27 cellular contexts compared by ENCODE assay signal in the genomic region with DNA sequence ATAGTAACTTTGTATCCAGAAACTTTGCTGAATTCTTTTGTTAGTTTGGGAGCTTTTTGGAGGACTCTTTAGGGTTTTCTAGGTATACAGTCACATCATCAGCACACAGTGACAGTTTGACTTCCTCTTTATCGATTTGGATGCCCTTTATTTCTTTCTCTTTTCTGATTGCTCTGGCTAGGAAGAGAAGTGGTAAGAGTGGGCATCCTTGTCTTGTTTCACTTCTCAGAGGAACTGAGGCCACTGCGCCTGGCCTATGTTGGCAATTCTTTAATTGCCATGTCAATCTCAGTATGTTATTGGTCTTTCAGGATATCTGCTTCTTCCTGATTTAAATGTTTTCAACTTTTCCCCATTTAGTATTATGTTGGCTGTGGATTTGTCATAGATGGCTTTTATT. TPM values are rescaled to one million over a fixed set of nuclear protein-coding genes. Genes with fewer than 3 reads are reported as not detected.
DNase-seq lines count a peak whose midpoint lies in the region; ATAC-seq, FAIRE-seq and TF ChIP-seq lines count a peak whose summit lies in the region.
"Had no signal": no experiment of that assay in that cellular context is flagged by ENCODE, and none has a peak within 500 bp of the region (broad histone marks: within the 10 kb centered on the region; RNA-seq: fewer than 3 reads in every experiment).

No MANE protein-coding gene starts in this region.

- peaks cover 84% of the 10 kb centered on the region for H3K9me3 Mint-ChIP-seq in progenitor cell of endocrine pancreas (ENCODE audit: low read depth)
- peaks cover 82% of the 10 kb centered on the region for H3K9me3 Mint-ChIP-seq in activated T-helper 1 cell treated with anti-CD3 and anti-CD28 coated beads, Interleukin-12 subunit alpha, Interleukin-12 subunit beta, Interleukin-2, Interleukin-4 antibody, amounts not matched to agents 30 ng/mL and 10 ng/mL and 1 ng/mL, durations not matched to agents 14 hours and 24 hours and 36 hours

- H3K4me1 Mint-ChIP-seq in progenitor cell of endocrine pancreas (ENCODE audit: low read depth): no peaks in the 10 kb centered on the region
- no peaks in the 10 kb centered on the region for H3K4me1 Mint-ChIP-seq in activated T-helper 1 cell treated with anti-CD3 and anti-CD28 coated beads, Interleukin-12 subunit alpha, Interleukin-12 subunit beta, Interleukin-2, Interleukin-4 antibody, amounts not matched to agents 30 ng/mL and 10 ng/mL and 1 ng/mL, durations not matched to agents 14 hours and 24 hours and 36 hours (ENCODE audit: low read depth)
- H3K4me1 Mint-ChIP-seq: CD14-positive monocyte had no signal

- H3K4me2 ChIP-seq in HepG2 (ENCODE audit: low read depth, low read length): no peak overlapping the region
- H3K4me2 ChIP-seq: BLaER1 had no signal

- H3K4me3 ChIP-seq in HepG2 (replicated peaks in 1 of 3; ENCODE audit: insufficient read depth in 1 of 3, low read depth in 2 of 3, low read length in 3 of 3): no peak overlapping the region
- H3K4me3 ChIP-seq in right lobe of liver: no peak overlapping the region
- no peak overlapping the region for H3K4me3 ChIP-seq in Panc1 (ENCODE audit: low read depth in 2 of 2, low read length in 2 of 2)
- H3K4me3 ChIP-seq: BLaER1 had no signal

- H3K27ac ChIP-seq in HepG2 (ENCODE audit: extremely low read length, insufficient read depth, low read length) (no peak overlapping the region), right lobe of liver (no peak overlapping the region), Panc1 (ENCODE audit: low read length) (no peak overlapping the region)
- H3K27ac ChIP-seq: BLaER1 had no signal

- peak overlapping the region; percentile 18 for H3K27ac Mint-ChIP-seq in progenitor cell of endocrine pancreas
- no peak overlapping the region for H3K27ac Mint-ChIP-seq in activated T-helper 1 cell treated with anti-CD3 and anti-CD28 coated beads, Interleukin-12 subunit alpha, Interleukin-12 subunit beta, Interleukin-2, Interleukin-4 antibody, amounts not matched to agents 30 ng/mL and 10 ng/mL and 1 ng/mL, durations not matched to agents 14 hours and 24 hours and 36 hours
- H3K27ac Mint-ChIP-seq: CD14-positive monocyte; CD4-positive, alpha-beta memory T cell; CD4-positive, CD25-positive, alpha-beta regulatory T cell had no signal

- 97% methylated on average over 2 of the region's 2 CpGs for WGBS in HepG2 (ENCODE audit: low lambda C conversion rate)
- 62% methylated on average over 2 of the region's 2 CpGs for WGBS in right lobe of liver (ENCODE audit: insufficient coverage, low coverage, low lambda C conversion rate, missing lambda C conversion rate)

- FAIRE-seq in HepG2 (lab: Jason Lieb, UNC): no peak
- no peak for FAIRE-seq in GM19239 (lab: Jason Lieb, UNC)
- FAIRE-seq: A204.1, GM12891, GM18507 had no signal

- TF ChIP-seq EP300 in HepG2 (IDR thresholded peaks at IDR 0.05; ENCODE audit: low read depth in 2 of 2, low read length in 2 of 2): no peak
- no peak for TF ChIP-seq EP300 in HepG2 (CRISPR knock-in tag; IDR thresholded peaks at IDR 0.05; ENCODE audit: borderline replicate concordance)

- no peaks in the 10 kb centered on the region for H4K20me1 ChIP-seq in HepG2 (ENCODE audit: insufficient read depth, low read length)
- H4K20me1 ChIP-seq: BLaER1 had no signal

- CTCF ChIA-PET in HepG2 (lab: Yijun Ruan, JAX; ENCODE audit: low intra/inter-chr PET ratio, low total read pairs): no interaction called here
- CTCF ChIA-PET in Panc1 (lab: Charles Lee): no interaction called here

- no peaks in the 10 kb centered on the region for H3K27me3 Mint-ChIP-seq in progenitor cell of endocrine pancreas
- no peaks in the 10 kb centered on the region for H3K27me3 Mint-ChIP-seq in activated T-helper 1 cell treated with anti-CD3 and anti-CD28 coated beads, Interleukin-12 subunit alpha, Interleukin-12 subunit beta, Interleukin-2, Interleukin-4 antibody, amounts not matched to agents 30 ng/mL and 10 ng/mL and 1 ng/mL, durations not matched to agents 14 hours and 24 hours and 36 hours (ENCODE audit: insufficient read depth)
- H3K27me3 Mint-ChIP-seq: CD4-positive, alpha-beta memory T cell; CD8-positive, alpha-beta memory T cell had no signal

- H3K4me1 ChIP-seq in HepG2 (ENCODE audit: insufficient read depth, low read length) (peaks cover 34% of the 10 kb centered on the region), right lobe of liver (no peaks in the 10 kb centered on the region), Panc1 (ENCODE audit: control insufficient read depth, insufficient read depth, low read length) (no peaks in the 10 kb centered on the region)
- H3K4me1 ChIP-seq: BE2C, BLaER1 had no signal

- POLR2A ChIA-PET in HepG2 (lab: Yijun Ruan, JAX): no interaction called here
- POLR2A ChIA-PET in Panc1 (lab: Charles Lee): no interaction called here

- H3K9ac ChIP-seq in HepG2 (ENCODE audit: insufficient read depth, low read depth, low read length): no peak overlapping the region
- H3K9ac ChIP-seq: BLaER1 had no signal

- no peak overlapping the region for H3K4me3 Mint-ChIP-seq in progenitor cell of endocrine pancreas (ENCODE audit: low read depth)
- no peak overlapping the region for H3K4me3 Mint-ChIP-seq in activated T-helper 1 cell treated with anti-CD3 and anti-CD28 coated beads, Interleukin-12 subunit alpha, Interleukin-12 subunit beta, Interleukin-2, Interleukin-4 antibody, amounts not matched to agents 30 ng/mL and 10 ng/mL and 1 ng/mL, durations not matched to agents 14 hours and 24 hours and 36 hours
- H3K4me3 Mint-ChIP-seq: CD14-positive monocyte; CD4-positive, CD25-positive, alpha-beta regulatory T cell had no signal

- TF ChIP-seq POLR2A in HepG2 (IDR thresholded peaks at IDR 0.05; ENCODE audit: insufficient read depth in 1 of 2, low read depth in 2 of 2, low read length in 2 of 2): no peak
- TF ChIP-seq POLR2A in right lobe of liver (IDR thresholded peaks at IDR 0.05): no peak

- H3K79me2 ChIP-seq in HepG2 (ENCODE audit: insufficient read depth, low read length): peaks cover 87% of the 10 kb centered on the region

- ATAC-seq in HepG2 (no peak), right lobe of liver (no peak), Panc1 (no peak)

- H3K36me3 ChIP-seq in HepG2 (replicated peaks in 1 of 2; ENCODE audit: control insufficient read depth in 1 of 2, insufficient read depth in 2 of 2, low read length in 2 of 2) (peaks cover 5 to 23% of the 10 kb centered on the region in 2 experiments; a peak in 4 of 5 replicates), right lobe of liver (no peaks in the 10 kb centered on the region), Panc1 (ENCODE audit: control insufficient read depth, insufficient read depth, low read length) (no peaks in the 10 kb centered on the region)
- H3K36me3 ChIP-seq: BE2C had no signal

- peaks cover 88% of the 10 kb centered on the region for H3K36me3 Mint-ChIP-seq in progenitor cell of endocrine pancreas (ENCODE audit: insufficient read depth)
- H3K36me3 Mint-ChIP-seq in activated T-helper 1 cell treated with anti-CD3 and anti-CD28 coated beads, Interleukin-12 subunit alpha, Interleukin-12 subunit beta, Interleukin-2, Interleukin-4 antibody, amounts not matched to agents 30 ng/mL and 10 ng/mL and 1 ng/mL, durations not matched to agents 14 hours and 24 hours and 36 hours (ENCODE audit: low read depth): peaks cover 73% of the 10 kb centered on the region

- DNase-seq in HepG2 (ENCODE audit: low spot score) (no peak), right lobe of liver (no peak), Panc1 (ENCODE audit: low read depth, low spot score) (no peak), progenitor cell of endocrine pancreas (ENCODE audit: low spot score, unreplicated experiment) (no peak), GM13976 (ENCODE audit: low spot score) (no peak), GM19239 (ENCODE audit: insufficient read length, low spot score) (no peak)
- no peak for DNase-seq in activated T-helper 1 cell treated with anti-CD3 and anti-CD28 coated beads, Interleukin-12 subunit alpha, Interleukin-12 subunit beta, Interleukin-2, Interleukin-4 antibody, amounts not matched to agents 30 ng/mL and 10 ng/mL and 1 ng/mL, durations not matched to agents 14 hours and 24 hours and 36 hours (ENCODE audit: low spot score)
- DNase-seq: 8988T; ACHN; BE2C; C1 segment of cervical spinal cord; CD4-positive, alpha-beta memory T cell; CD4-positive, CD25-positive, alpha-beta regulatory T cell; CD8-positive, alpha-beta memory T cell; COR-L47; DMS 273 treated with DMSO at 0.1 percent for 48 hours; DMS153; DMS53; DMS79; DND-41; EL; GDM1 had no signal

- BruUV-seq in HepG2 (replicated peaks; lab: Mats Ljungman, UMichigan): TSS peak; percentile 32
- TSS peak; percentile 48 for BruUV-seq in Panc1 (replicated peaks; lab: Mats Ljungman, UMichigan)

- TF ChIP-seq CTCF in HepG2 (CRISPR knock-in tag; IDR thresholded peaks at IDR 0.05) (no peak), right lobe of liver (IDR thresholded peaks at IDR 0.05) (no peak), Panc1 (IDR thresholded peaks at IDR 0.05) (no peak), progenitor cell of endocrine pancreas (IDR thresholded peaks at IDR 0.05; ENCODE audit: unreplicated experiment) (no peak), GM13976 (IDR thresholded peaks at IDR 0.05; ENCODE audit: borderline replicate concordance, control extremely low read depth, extremely low read depth, insufficient read depth, missing control alignments) (no peak)

- TF ChIP-seq RAD21 in HepG2 (CRISPR knock-in tag; IDR thresholded peaks at IDR 0.05): no peak

- peaks cover 55% of the 10 kb centered on the region for H3K9me3 ChIP-seq in HepG2 (ENCODE audit: low read length)
- peaks cover 0 to 19% (median 4%) of the 10 kb centered on the region in 4 donors for H3K9me3 ChIP-seq in right lobe of liver
- peaks cover 26% of the 10 kb centered on the region; the same call in 1 of the 2 replicates for H3K9me3 ChIP-seq in Panc1 (ENCODE audit: control insufficient read depth, insufficient read depth, low read depth, low read length)
- H3K9me3 ChIP-seq: BE2C had no signal

- H3K27me3 ChIP-seq in HepG2 (ENCODE audit: control insufficient read depth in 1 of 2, insufficient read depth in 2 of 2, low read length in 2 of 2) (no peaks in the 10 kb centered on the region), right lobe of liver (no peaks in the 10 kb centered on the region), Panc1 (ENCODE audit: control insufficient read depth, insufficient read depth, low read length) (no peaks in the 10 kb centered on the region)
- H3K27me3 ChIP-seq: BE2C, BLaER1 had no signal

- no peak overlapping the region for H2AFZ ChIP-seq in HepG2 (ENCODE audit: low read length)

- in situ Hi-C loops in HepG2 (cut with HindIII; ENCODE audit: extremely low pct_ligation_motif_present, low pct_unique_long_range_greater_than_20kb): no loop called here
- in situ Hi-C loops in Panc1 (cut with HindIII; ENCODE audit: low pct_unique_long_range_greater_than_20kb, low sequenced_read_pairs): no loop called here
- in situ Hi-C loops in GM13976 (cut with MboI; ENCODE audit: low sequenced_read_pairs, unreplicated experiment): no loop called here

- intact Hi-C loops in HepG2 (cut with micrococcal nuclease; ENCODE audit: unreplicated experiment) (no loop called here), right lobe of liver (cut with DNase I) (no loop called here), Panc1 (cut with micrococcal nuclease; ENCODE audit: unreplicated experiment) (no loop called here)
- intact Hi-C loops in activated T-helper 1 cell treated with anti-CD3 and anti-CD28 coated beads, Interleukin-12 subunit alpha, Interleukin-12 subunit beta, Interleukin-2, Interleukin-4 antibody, amounts not matched to agents 30 ng/mL and 10 ng/mL and 1 ng/mL, durations not matched to agents 14 hours and 24 hours and 36 hours (cut with micrococcal nuclease): no loop called here

RNA-seq across cellular contexts. Expression of gene ATF7IP2, which starts 24.6 kb away (rescaled TPM):
- total RNA-seq in HepG2 (2016; rRNA removed; fragmentation: Illumina TruSeq; extraction: Trizol) (98.1 and 117 TPM in 2 replicates), right lobe of liver (10 to 100 TPM; 13.0 to 42.8 (median 24.0) TPM), Panc1 (2021; ENCODE audit: unreplicated experiment) (25.2 TPM), progenitor cell of endocrine pancreas (80.7 and 83.0 TPM in 2 replicates)
- total RNA-seq in HepG2 (2016; cell fraction: cytosol; rRNA removed; fragmentation: Illumina TruSeq; extraction: Trizol; ENCODE audit: low read depth): 101 and 109 TPM in 2 replicates
- 106 and 115 TPM in 2 replicates for total RNA-seq in HepG2 (2016; cell fraction: insoluble cytoplasmic fraction; rRNA removed; fragmentation: Illumina TruSeq; extraction: Trizol)
- 107 and 129 TPM in 2 replicates for total RNA-seq in HepG2 (2016; cell fraction: membrane; rRNA removed; fragmentation: Illumina TruSeq; extraction: Trizol)
- total RNA-seq in HepG2 (2016; cell fraction: nucleus; rRNA removed; fragmentation: Illumina TruSeq; extraction: Trizol): 161 and 171 TPM in 2 replicates
- 128 and 217 TPM in 2 replicates for polyA plus RNA-seq in HepG2 (2011; rRNA removed)
- 62.4 and 72.6 TPM in 2 replicates for polyA plus RNA-seq in HepG2 (2011; cell fraction: cytosol; rRNA removed)
- polyA plus RNA-seq in HepG2 (2011; cell fraction: nucleus; rRNA removed): 208 and 219 TPM in 2 replicates
- polyA plus RNA-seq in HepG2 (2012): 35.1 and 53.6 TPM in 2 replicates
- 30.6 and 34.0 TPM in 2 replicates for polyA plus RNA-seq in HepG2 (2016; cell fraction: cytosol; fragmentation: Illumina TruSeq; extraction: Trizol; ENCODE audit: low read depth)
- 100 and 111 TPM in 2 replicates for polyA plus RNA-seq in HepG2 (2016; cell fraction: insoluble cytoplasmic fraction; fragmentation: Illumina TruSeq; extraction: Trizol; ENCODE audit: low read depth)
- polyA plus RNA-seq in HepG2 (2016; cell fraction: membrane; fragmentation: Illumina TruSeq; extraction: Trizol; ENCODE audit: low read depth): 46.8 and 54.0 TPM in 2 replicates
- 251 and 257 TPM in 2 replicates for polyA plus RNA-seq in HepG2 (2016; cell fraction: nucleus; fragmentation: Illumina TruSeq; extraction: Trizol; ENCODE audit: insufficient read depth, low read depth)
- 0.33 and 64.9 TPM in 2 replicates for polyA minus RNA-seq in HepG2 (2011; rRNA and poly(A)+ RNA removed; ENCODE audit: low replicate concordance)
- 15.6 and 16.1 TPM in 2 replicates for polyA minus RNA-seq in HepG2 (2011; cell fraction: cytosol; rRNA and poly(A)+ RNA removed)
- 264 and 280 TPM in 2 replicates for polyA minus RNA-seq in HepG2 (2011; cell fraction: nucleus; rRNA and poly(A)+ RNA removed)
- polyA plus RNA-seq in Panc1 (2012; ENCODE audit: insufficient read length): 9.8 TPM
- total RNA-seq in activated T-helper 1 cell treated with anti-CD3 and anti-CD28 coated beads, Interleukin-12 subunit alpha, Interleukin-12 subunit beta, Interleukin-2, Interleukin-4 antibody, amounts not matched to agents 30 ng/mL and 10 ng/mL and 1 ng/mL, durations not matched to agents 14 hours and 24 hours and 36 hours: 25.9 and 28.7 TPM in 2 replicates
